20 cellular contexts compared by ENCODE assay signal in genomic region chrX:116281106-116281505, GRCh38.
"Had no signal": no experiment of that assay in that cellular context is flagged by ENCODE, and none has a peak within 500 bp of the region (broad histone marks: within the 10 kb centered on the region; RNA-seq: fewer than 3 reads in every experiment).

No MANE protein-coding gene starts in this region.

- DNase-seq: activated CD4-positive, alpha-beta memory T cell treated with anti-CD3 and anti-CD28 coated beads for 36 hours; activated CD4-positive, alpha-beta T cell treated with anti-CD3 and anti-CD28 coated beads for 1 hour; activated CD8-positive, alpha-beta memory T cell treated with anti-CD3 and anti-CD28 coated beads, Interleukin-2, amount 10 ng/mL, durations not matched to agents 7 days and 5 days; activated naive CD4-positive, alpha-beta T cell treated with anti-CD3 and anti-CD28 coated beads, Interleukin-2, amount 10 ng/mL, durations not matched to agents 7 days and 5 days; activated T-cell treated with anti-CD3 and anti-CD28 coated beads, Interleukin-2, amount 50 U/mL, for 1 hour; heart right ventricle; naive thymus-derived CD8-positive, alpha-beta T cell; retina; stimulated activated CD4-positive, alpha-beta T cell treated with anti-CD3 and anti-CD28 coated beads, Interleukin-2, amount 100 ng/mL, for 48 hours; stimulated activated naive B cell treated with anti-CD40 and anti-IgM and Interleukin-4, amounts not matched to agents 10 μg/mL and 1 μg/mL and 100 μg/mL, for 72 hours; T-cell; T-helper 9 cell; thyroid gland; uterus had no signal

- H3K4me3 Mint-ChIP-seq: activated CD4-positive, alpha-beta memory T cell treated with anti-CD3 and anti-CD28 coated beads for 36 hours; activated CD8-positive, alpha-beta memory T cell treated with anti-CD3 and anti-CD28 coated beads, Interleukin-2, amount 10 ng/mL, durations not matched to agents 7 days and 5 days; activated naive CD4-positive, alpha-beta T cell treated with anti-CD3 and anti-CD28 coated beads, Interleukin-2, amount 10 ng/mL, durations not matched to agents 7 days and 5 days; naive thymus-derived CD8-positive, alpha-beta T cell; stimulated activated naive B cell treated with anti-CD40 and anti-IgM and Interleukin-4, amounts not matched to agents 10 μg/mL and 1 μg/mL and 100 μg/mL, for 72 hours; T-cell had no signal

- H3K79me2 ChIP-seq: parathyroid adenoma had no signal

- H3K36me3 Mint-ChIP-seq: activated CD4-positive, alpha-beta memory T cell treated with anti-CD3 and anti-CD28 coated beads for 36 hours; activated CD8-positive, alpha-beta memory T cell treated with anti-CD3 and anti-CD28 coated beads, Interleukin-2, amount 10 ng/mL, durations not matched to agents 7 days and 5 days; activated naive CD4-positive, alpha-beta T cell treated with anti-CD3 and anti-CD28 coated beads, Interleukin-2, amount 10 ng/mL, durations not matched to agents 7 days and 5 days; naive thymus-derived CD8-positive, alpha-beta T cell; stimulated activated naive B cell treated with anti-CD40 and anti-IgM and Interleukin-4, amounts not matched to agents 10 μg/mL and 1 μg/mL and 100 μg/mL, for 72 hours; T-cell had no signal

- H3K4me1 ChIP-seq: ascending aorta, heart right ventricle, parathyroid adenoma, thyroid gland, uterus had no signal

- H3K4me3 ChIP-seq: ascending aorta, cardiac muscle cell, coronary artery, heart right ventricle, thyroid gland, uterus had no signal

- H3K27ac Mint-ChIP-seq: activated CD4-positive, alpha-beta memory T cell treated with anti-CD3 and anti-CD28 coated beads for 36 hours; activated CD8-positive, alpha-beta memory T cell treated with anti-CD3 and anti-CD28 coated beads, Interleukin-2, amount 10 ng/mL, durations not matched to agents 7 days and 5 days; activated naive CD4-positive, alpha-beta T cell treated with anti-CD3 and anti-CD28 coated beads, Interleukin-2, amount 10 ng/mL, durations not matched to agents 7 days and 5 days; naive thymus-derived CD8-positive, alpha-beta T cell; stimulated activated naive B cell treated with anti-CD40 and anti-IgM and Interleukin-4, amounts not matched to agents 10 μg/mL and 1 μg/mL and 100 μg/mL, for 72 hours; T-cell had no signal

- H3K27me3 ChIP-seq: ascending aorta, cardiac muscle cell, neutrophil, thyroid gland, uterus had no signal

- H3K36me3 ChIP-seq: ascending aorta, cardiac muscle cell, heart right ventricle, neutrophil, thyroid gland, uterus had no signal

- H3K27ac ChIP-seq: ascending aorta, cardiac muscle cell, coronary artery, heart right ventricle, neutrophil, parathyroid adenoma, thyroid gland, uterus, VCaP had no signal

- H3K9me3 Mint-ChIP-seq: activated CD4-positive, alpha-beta memory T cell treated with anti-CD3 and anti-CD28 coated beads for 36 hours; naive thymus-derived CD8-positive, alpha-beta T cell; T-cell had no signal

- H3K9ac ChIP-seq: parathyroid adenoma had no signal

- H2AFZ ChIP-seq: parathyroid adenoma had no signal

- H3K9me3 ChIP-seq: ascending aorta, heart right ventricle, neutrophil, thyroid gland, uterus had no signal

- H3K4me1 Mint-ChIP-seq: activated CD8-positive, alpha-beta memory T cell treated with anti-CD3 and anti-CD28 coated beads, Interleukin-2, amount 10 ng/mL, durations not matched to agents 7 days and 5 days; activated naive CD4-positive, alpha-beta T cell treated with anti-CD3 and anti-CD28 coated beads, Interleukin-2, amount 10 ng/mL, durations not matched to agents 7 days and 5 days; naive thymus-derived CD8-positive, alpha-beta T cell; stimulated activated naive B cell treated with anti-CD40 and anti-IgM and Interleukin-4, amounts not matched to agents 10 μg/mL and 1 μg/mL and 100 μg/mL, for 72 hours; T-cell had no signal

- ATAC-seq: activated CD8-positive, alpha-beta memory T cell treated with anti-CD3 and anti-CD28 coated beads, Interleukin-2, amount 10 ng/mL, durations not matched to agents 7 days and 5 days; heart right ventricle; naive thymus-derived CD8-positive, alpha-beta T cell; stimulated activated naive B cell treated with anti-CD40 and anti-IgM and Interleukin-4, amounts not matched to agents 10 μg/mL and 1 μg/mL and 100 μg/mL, for 72 hours; T-cell had no signal

- H3K27me3 Mint-ChIP-seq: activated CD4-positive, alpha-beta memory T cell treated with anti-CD3 and anti-CD28 coated beads for 36 hours; activated CD8-positive, alpha-beta memory T cell treated with anti-CD3 and anti-CD28 coated beads, Interleukin-2, amount 10 ng/mL, durations not matched to agents 7 days and 5 days; activated naive CD4-positive, alpha-beta T cell treated with anti-CD3 and anti-CD28 coated beads, Interleukin-2, amount 10 ng/mL, durations not matched to agents 7 days and 5 days; naive thymus-derived CD8-positive, alpha-beta T cell; stimulated activated naive B cell treated with anti-CD40 and anti-IgM and Interleukin-4, amounts not matched to agents 10 μg/mL and 1 μg/mL and 100 μg/mL, for 72 hours had no signal
